8 cellular contexts compared by ENCODE assay signal in genomic region chr6:161281092-161281491, GRCh38.
"Had no signal": no experiment of that assay in that cellular context is flagged by ENCODE, and none has a peak within 500 bp of the region (broad histone marks: within the 10 kb centered on the region; RNA-seq: fewer than 3 reads in every experiment).

No MANE protein-coding gene starts in this region.

- H3K4me3 ChIP-seq: GM12878 had no signal

- DNase-seq: GDM1, GF-D8 had no signal

- FAIRE-seq: G401.6, GM12878, GM12891, GM12892, GM18507, GM19239 had no signal

- ATAC-seq: GM12878 had no signal
